In the genomic region with DNA sequence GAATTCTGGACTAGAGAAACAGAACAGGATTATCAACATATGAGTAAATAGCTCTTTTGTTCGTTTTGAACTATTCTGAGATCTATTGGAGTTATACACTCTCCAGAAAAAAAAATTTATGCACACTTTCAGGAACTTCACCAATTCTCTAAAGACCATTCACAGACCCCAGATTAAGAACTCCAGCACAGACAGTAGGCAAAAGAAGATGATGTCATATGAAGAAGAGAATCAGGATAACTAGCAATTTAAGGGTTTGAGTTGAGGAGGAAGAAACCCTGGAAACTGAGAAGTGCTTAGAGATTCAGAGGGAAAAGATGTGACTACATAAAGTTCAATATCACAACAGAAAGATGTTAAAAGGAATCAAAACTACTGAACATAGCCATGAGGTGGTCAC, we compare ENCODE assay signal across 17 cellular contexts.
"Had no signal": no experiment of that assay in that cellular context is flagged by ENCODE, and none has a peak within 500 bp of the region (broad histone marks: within the 10 kb centered on the region; RNA-seq: fewer than 3 reads in every experiment).

No MANE protein-coding gene starts in this region.

- H3K27ac ChIP-seq: coronary artery, dorsolateral prefrontal cortex, foreskin keratinocyte, heart left ventricle, hepatocyte, left lung, lower lobe of right lung had no signal

- H3K79me2 ChIP-seq: hepatocyte had no signal

- H3K4me3 ChIP-seq: coronary artery, dorsolateral prefrontal cortex, esophagus muscularis mucosa, gastroesophageal sphincter, heart left ventricle, hepatocyte, left lung, lower lobe of right lung had no signal

- H3K27me3 ChIP-seq: dorsolateral prefrontal cortex, esophagus muscularis mucosa, foreskin keratinocyte, gastroesophageal sphincter, heart left ventricle, hepatocyte, left lung had no signal

- DNase-seq: dermis blood vessel endothelial cell; dorsolateral prefrontal cortex; effector CD4-positive, alpha-beta T cell; effector memory CD4-positive, alpha-beta T cell; foreskin keratinocyte; heart left ventricle; hypothalamus; left cardiac atrium; left lung; left ventricle myocardium superior; lower lobe of right lung; mesendoderm; midbrain had no signal

- H3K4me1 ChIP-seq: foreskin keratinocyte had no signal

- H3K4me2 ChIP-seq: hepatocyte had no signal

- ATAC-seq: foreskin keratinocyte, gastroesophageal sphincter, heart left ventricle, left cardiac atrium, left lung, left ventricle myocardium superior, lower lobe of right lung had no signal

- H3K9me3 ChIP-seq: esophagus muscularis mucosa, gastroesophageal sphincter, heart left ventricle, left lung, lower lobe of right lung had no signal

- H2AFZ ChIP-seq: hepatocyte had no signal
